10 cellular contexts compared by ENCODE assay signal in genomic region chr5:139178948-139179347, GRCh38. TPM values are rescaled to one million over a fixed set of nuclear protein-coding genes. Genes with fewer than 3 reads are reported as not detected.
A peak's percentile ranks its signal among the peaks of the same experiment; 100 is the strongest.
DNase-seq lines count a peak whose midpoint lies in the region; ATAC-seq, FAIRE-seq and TF ChIP-seq lines count a peak whose summit lies in the region.
"Had no signal": no experiment of that assay in that cellular context is flagged by ENCODE, and none has a peak within 500 bp of the region (broad histone marks: within the 10 kb centered on the region; RNA-seq: fewer than 3 reads in every experiment).

No MANE protein-coding gene starts in this region.

- no peaks in the 10 kb centered on the region for H3K79me1 ChIP-seq in trophoblast cell (ENCODE audit: low read length)

- H3K9me3 ChIP-seq in trophoblast cell (ENCODE audit: insufficient read depth, low read depth, low read length) = no peaks in the 10 kb centered on the region

- peaks cover 4 to 6% of the 10 kb centered on the region in 2 experiments for H3K4me1 ChIP-seq in trophoblast cell (ENCODE audit: control insufficient read depth in 1 of 2, insufficient read depth in 2 of 2, low read length in 2 of 2)

- no peak overlapping the region for H3K18ac ChIP-seq in trophoblast cell (ENCODE audit: low read length)

- H2BK120ac ChIP-seq in trophoblast cell (ENCODE audit: insufficient read depth, low read length, poor library complexity) = no peak overlapping the region

- no peak overlapping the region for H4K91ac ChIP-seq in trophoblast cell (ENCODE audit: low read depth, low read length)

- no peak overlapping the region for H2BK5ac ChIP-seq in trophoblast cell (ENCODE audit: low read depth, low read length, poor library complexity)

- H3K36me3 ChIP-seq in trophoblast cell (ENCODE audit: control insufficient read depth in 1 of 2, insufficient read depth in 2 of 2, low read length in 2 of 2) = no peaks in the 10 kb centered on the region

- no peak overlapping the region for H3K27ac ChIP-seq in trophoblast cell (ENCODE audit: low read depth, low read length)

- H3K9ac ChIP-seq in trophoblast cell (ENCODE audit: low read length) = no peak overlapping the region

- H3K4me3 ChIP-seq in fibroblast of villous mesenchyme (ENCODE audit: low read depth, low read length) = no peak overlapping the region
- no peak overlapping the region for H3K4me3 ChIP-seq in trophoblast cell (ENCODE audit: low read depth, low read length)

- DNase-seq in EH (ENCODE audit: low read depth) (peak; percentile 40), RPMI7951 (ENCODE audit: low read depth) (peak; percentile 17), fibroblast of villous mesenchyme (ENCODE audit: low read depth) (peak; percentile 57), trophoblast cell (peak in 1 of 2 donors; percentile 51), HTR-8/SVneo (ENCODE audit: insufficient read length, low spot score) (no peak)
- DNase-seq in activated CD8-positive, alpha-beta memory T cell treated with anti-CD3 and anti-CD28 coated beads, Interleukin-2, amount 10 ng/mL, durations not matched to agents 7 days and 5 days = no peak
- DNase-seq: NCI-H2081; stimulated activated CD4-positive, alpha-beta T cell treated with anti-CD3 and anti-CD28 coated beads, Interleukin-4, amount 100 ng/mL, for 4 hours had no signal

- no peaks in the 10 kb centered on the region for H3K9me3 Mint-ChIP-seq in activated CD8-positive, alpha-beta memory T cell treated with anti-CD3 and anti-CD28 coated beads, Interleukin-2, amount 10 ng/mL, durations not matched to agents 7 days and 5 days (ENCODE audit: low read depth)

- CTCF ChIA-PET in activated CD8-positive, alpha-beta memory T cell treated with anti-CD3 and anti-CD28 coated beads, Interleukin-2, amount 10 ng/mL, durations not matched to agents 7 days and 5 days (lab: Charles Lee) = no interaction called here

- H3K14ac ChIP-seq in trophoblast cell (ENCODE audit: low read length) = no peak overlapping the region

- no peaks in the 10 kb centered on the region for H3K79me2 ChIP-seq in trophoblast cell (ENCODE audit: control insufficient read depth, insufficient read depth, low read length, poor library complexity)

- peaks cover 2% of the 10 kb centered on the region for H3K36me3 Mint-ChIP-seq in activated CD8-positive, alpha-beta memory T cell treated with anti-CD3 and anti-CD28 coated beads, Interleukin-2, amount 10 ng/mL, durations not matched to agents 7 days and 5 days

- no peaks in the 10 kb centered on the region for H3K27me3 ChIP-seq in trophoblast cell (ENCODE audit: insufficient read depth, low read length)

- H3K4me1 Mint-ChIP-seq in activated CD8-positive, alpha-beta memory T cell treated with anti-CD3 and anti-CD28 coated beads, Interleukin-2, amount 10 ng/mL, durations not matched to agents 7 days and 5 days = peaks cover 5% of the 10 kb centered on the region

- no peak overlapping the region for H3K4ac ChIP-seq in trophoblast cell (ENCODE audit: low read depth, low read length)

- TF ChIP-seq CTCF in fibroblast of villous mesenchyme (IDR thresholded peaks at IDR 0.05; ENCODE audit: insufficient read depth, low read depth, low read length) = no peak

- H3K27me3 Mint-ChIP-seq in activated CD8-positive, alpha-beta memory T cell treated with anti-CD3 and anti-CD28 coated beads, Interleukin-2, amount 10 ng/mL, durations not matched to agents 7 days and 5 days = no peaks in the 10 kb centered on the region

- H3K4me2 ChIP-seq in trophoblast cell (ENCODE audit: low read length) = no peak overlapping the region

- H4K12ac ChIP-seq in trophoblast cell (ENCODE audit: low read depth, low read length) = no peak overlapping the region

- H3K23ac ChIP-seq in trophoblast cell (ENCODE audit: low read length) = no peak overlapping the region

- H2BK12ac ChIP-seq in trophoblast cell (ENCODE audit: low read length) = no peak overlapping the region

- no peak for FAIRE-seq in HTR-8/SVneo (lab: Jason Lieb, UNC)

- WGBS in trophoblast cell (ENCODE audit: extremely low coverage, insufficient coverage, insufficient read length) = no CpG with 5 or more reads among the region's 1 CpG

- H4K8ac ChIP-seq in trophoblast cell (ENCODE audit: low read depth, low read length) = peak overlapping the region; percentile 22

- no peak overlapping the region for H3K4me3 Mint-ChIP-seq in activated CD8-positive, alpha-beta memory T cell treated with anti-CD3 and anti-CD28 coated beads, Interleukin-2, amount 10 ng/mL, durations not matched to agents 7 days and 5 days

- ATAC-seq in HG03457 (IDR thresholded peaks at IDR 0.05; ENCODE audit: unreplicated experiment) (no peak), HG02938 (IDR thresholded peaks at IDR 0.05; ENCODE audit: unreplicated experiment) (no peak)
- ATAC-seq in activated CD8-positive, alpha-beta memory T cell treated with anti-CD3 and anti-CD28 coated beads, Interleukin-2, amount 10 ng/mL, durations not matched to agents 7 days and 5 days = no peak

- no peak overlapping the region for H2AK5ac ChIP-seq in trophoblast cell (ENCODE audit: low read length)

- H2AFZ ChIP-seq in trophoblast cell (ENCODE audit: insufficient read depth, low read length, poor library complexity) = no peak overlapping the region

- no peak overlapping the region for H3K27ac Mint-ChIP-seq in activated CD8-positive, alpha-beta memory T cell treated with anti-CD3 and anti-CD28 coated beads, Interleukin-2, amount 10 ng/mL, durations not matched to agents 7 days and 5 days

RNA-seq across cellular contexts. Expression of gene SIL1, which starts 19.2 kb away (rescaled TPM):
- 21.4 and 24.9 TPM in 2 replicates for total RNA-seq in RPMI7951 (2014; rRNA removed; shearing (Covaris generic))
- 53.5 and 57.0 TPM in 2 replicates for total RNA-seq in fibroblast of villous mesenchyme
- polyA plus RNA-seq in trophoblast cell (2013) = 16.3 and 18.0 TPM in 2 replicates
- total RNA-seq in activated CD8-positive, alpha-beta memory T cell treated with anti-CD3 and anti-CD28 coated beads, Interleukin-2, amount 10 ng/mL, durations not matched to agents 7 days and 5 days = 10 to 100 TPM; 23.9 to 24.5 TPM

Comparison
In these comparisons a context has a peak if more than half of its experiments do, and no peak if none do; other contexts are left out.
1. DNase-seq: peak in EH (single experiment), RPMI7951 (single experiment) and fibroblast of villous mesenchyme (single experiment); none in activated CD8-positive, alpha-beta memory T cell treated with anti-CD3 and anti-CD28 coated beads, Interleukin-2, amount 10 ng/mL, durations not matched to agents 7 days and 5 days (single experiment) and HTR-8/SVneo (single experiment).